9 cellular contexts compared by ENCODE assay signal in genomic region chr20:19978511-19979210, GRCh38. TPM values are rescaled to one million over a fixed set of nuclear protein-coding genes. Genes with fewer than 3 reads are reported as not detected.
DNase-seq lines count a peak whose midpoint lies in the region; TF ChIP-seq lines count a peak whose summit lies in the region.
"Had no signal": no experiment of that assay in that cellular context is flagged by ENCODE, and none has a peak within 500 bp of the region (broad histone marks: within the 10 kb centered on the region; RNA-seq: fewer than 3 reads in every experiment).

No MANE protein-coding gene starts in this region.

- no peak for TF ChIP-seq EP300 in tibial nerve (IDR thresholded peaks at IDR 0.05)

- H3K27ac ChIP-seq in epithelial cell of prostate = peak overlapping the region; percentile 94
- H3K27ac ChIP-seq in mesodermal cell (ENCODE audit: low read depth, low read length, severe bottlenecking) = peak overlapping the region; percentile 98
- peak overlapping the region; percentile 70 to 95 (median 82) for H3K27ac ChIP-seq in tibial nerve
- H3K27ac ChIP-seq in neuronal stem cell (replicated peaks; ENCODE audit: low read length) = no peak overlapping the region

- no peak overlapping the region for H3K4me2 ChIP-seq in neuronal stem cell (ENCODE audit: insufficient read depth, low read length, poor library complexity, severe bottlenecking)

- H3K36me3 ChIP-seq in mesodermal cell (ENCODE audit: control insufficient read depth, insufficient read depth, low read length) = peaks cover 62% of the 10 kb centered on the region
- peaks cover 0 to 9% (median 0%) of the 10 kb centered on the region in 3 donors for H3K36me3 ChIP-seq in tibial nerve
- H3K36me3 ChIP-seq in neuronal stem cell (replicated peaks in 1 of 2; ENCODE audit: control insufficient read depth in 2 of 2, insufficient read depth in 2 of 2, low read length in 2 of 2) = peaks cover 0 to 8% of the 10 kb centered on the region in 2 donors

- no peak overlapping the region for H4K91ac ChIP-seq in neuronal stem cell (ENCODE audit: low read depth, low read length, poor library complexity)

- H3K27me3 ChIP-seq in tibial nerve (no peaks in the 10 kb centered on the region), neuronal stem cell (ENCODE audit: control insufficient read depth in 3 of 3, insufficient read depth in 3 of 3, low read depth in 1 of 3, low read length in 3 of 3) (peaks cover 0 to 11% (median 0%) of the 10 kb centered on the region in 3 experiments)

- no peak overlapping the region for H2BK5ac ChIP-seq in neuronal stem cell (ENCODE audit: low read length)

- no peak overlapping the region for H3K9ac ChIP-seq in neuronal stem cell (ENCODE audit: low read depth, low read length, poor library complexity)

- H3K9me3 ChIP-seq in mesodermal cell (ENCODE audit: control insufficient read depth, low read length) = no peaks in the 10 kb centered on the region
- H3K9me3 ChIP-seq in tibial nerve = peaks cover 0 to 4% (median 0%) of the 10 kb centered on the region in 4 donors
- H3K9me3 ChIP-seq in neuronal stem cell (replicated peaks in 1 of 2; ENCODE audit: control insufficient read depth in 2 of 2, insufficient read depth in 1 of 2, low read depth in 1 of 2, low read length in 2 of 2) = peaks cover 0 to 12% of the 10 kb centered on the region in 2 donors

- H3K4me1 ChIP-seq in mesodermal cell (ENCODE audit: control insufficient read depth, insufficient read depth, low read length, poor library complexity, severe bottlenecking) (peaks cover 68% of the 10 kb centered on the region), tibial nerve (peaks cover 0 to 95% (median 37%) of the 10 kb centered on the region in 4 donors), neuronal stem cell (ENCODE audit: control insufficient read depth in 2 of 2, insufficient read depth in 1 of 2, low read depth in 1 of 2, low read length in 2 of 2) (peaks cover 6 to 17% of the 10 kb centered on the region in 2 donors)

- no peak overlapping the region for H3K18ac ChIP-seq in neuronal stem cell (ENCODE audit: low read length)

- no peak overlapping the region for H2BK12ac ChIP-seq in neuronal stem cell (ENCODE audit: low read length)

- H4K8ac ChIP-seq in neuronal stem cell (ENCODE audit: low read depth, low read length) = no peak overlapping the region

- TF ChIP-seq CTCF in tibial nerve (IDR thresholded peaks at IDR 0.05) = no peak

- H3K4ac ChIP-seq in neuronal stem cell (ENCODE audit: low read length) = no peak overlapping the region

- no peak for TF ChIP-seq POLR2A in tibial nerve (IDR thresholded peaks at IDR 0.05)

- DNase-seq in NCI-H69 (lab: John Stamatoyannopoulos, UW) (peak; percentile 19), epithelial cell of prostate (ENCODE audit: low read depth, low spot score) (no peak), tibial nerve (ENCODE audit: low spot score in 2 of 2) (no peak), neuronal stem cell (ENCODE audit: low spot score) (no peak), DMS153 (lab: John Stamatoyannopoulos, UW) (no peak), NCI-H1694 treated with DMSO at 0.1 percent for 48 hours (lab: John Stamatoyannopoulos, UW) (no peak)
- DNase-seq: H9, immature natural killer cell had no signal

- no peak overlapping the region for H2AK5ac ChIP-seq in neuronal stem cell (ENCODE audit: low read depth, low read length)

- no peak overlapping the region for H2BK15ac ChIP-seq in neuronal stem cell (ENCODE audit: low read length)

- H2BK120ac ChIP-seq in neuronal stem cell (ENCODE audit: low read depth, low read length) = no peak overlapping the region

- H3K79me1 ChIP-seq in neuronal stem cell (ENCODE audit: low read depth, low read length) = no peaks in the 10 kb centered on the region

- H3K14ac ChIP-seq in neuronal stem cell (ENCODE audit: low read length) = no peak overlapping the region

- H3K4me3 ChIP-seq in mesodermal cell (ENCODE audit: extremely low read depth, insufficient read depth, low read length, poor library complexity, severe bottlenecking) = no peak overlapping the region
- no peak overlapping the region for H3K4me3 ChIP-seq in tibial nerve
- H3K4me3 ChIP-seq in neuronal stem cell (ENCODE audit: low read length in 2 of 2) = no peak overlapping the region

- H2AFZ ChIP-seq in neuronal stem cell (ENCODE audit: low read length) = no peak overlapping the region

- WGBS in mesodermal cell (ENCODE audit: insufficient coverage in 2 of 2), 2 experiments = 97 to 100% methylated on average over 1 to 3 of the region's 6 CpGs
- 57 to 67% methylated on average over 6 of the region's 6 CpGs for WGBS in tibial nerve, 2 donors
- WGBS in neuronal stem cell (ENCODE audit: extremely low coverage in 2 of 2, insufficient read length in 2 of 2, insufficient replicate concordance in 1 of 2), 2 donors = no CpG with 5 or more reads among the region's 6 CpGs

- no peak overlapping the region for H3K23ac ChIP-seq in neuronal stem cell (ENCODE audit: low read depth, low read length, poor library complexity)

RNA-seq across cellular contexts. Expression of gene NAA20, which starts 38.5 kb away (rescaled TPM):
- 48.1 TPM for polyA plus RNA-seq in mesodermal cell (2013, experiment 1 of 2)
- polyA plus RNA-seq in mesodermal cell (2013, experiment 2 of 2) = 54.4 TPM
- 10 to 100 TPM; 18.1 to 27.2 (median 20.8) TPM for total RNA-seq in tibial nerve
- polyA plus RNA-seq in neuronal stem cell (2013, experiment 1 of 2) = 28.6 TPM
- polyA plus RNA-seq in neuronal stem cell (2013, experiment 2 of 2) = 29.3 TPM
